Comparison of ENCODE assay signal across 8 cellular contexts in the genomic region with DNA sequence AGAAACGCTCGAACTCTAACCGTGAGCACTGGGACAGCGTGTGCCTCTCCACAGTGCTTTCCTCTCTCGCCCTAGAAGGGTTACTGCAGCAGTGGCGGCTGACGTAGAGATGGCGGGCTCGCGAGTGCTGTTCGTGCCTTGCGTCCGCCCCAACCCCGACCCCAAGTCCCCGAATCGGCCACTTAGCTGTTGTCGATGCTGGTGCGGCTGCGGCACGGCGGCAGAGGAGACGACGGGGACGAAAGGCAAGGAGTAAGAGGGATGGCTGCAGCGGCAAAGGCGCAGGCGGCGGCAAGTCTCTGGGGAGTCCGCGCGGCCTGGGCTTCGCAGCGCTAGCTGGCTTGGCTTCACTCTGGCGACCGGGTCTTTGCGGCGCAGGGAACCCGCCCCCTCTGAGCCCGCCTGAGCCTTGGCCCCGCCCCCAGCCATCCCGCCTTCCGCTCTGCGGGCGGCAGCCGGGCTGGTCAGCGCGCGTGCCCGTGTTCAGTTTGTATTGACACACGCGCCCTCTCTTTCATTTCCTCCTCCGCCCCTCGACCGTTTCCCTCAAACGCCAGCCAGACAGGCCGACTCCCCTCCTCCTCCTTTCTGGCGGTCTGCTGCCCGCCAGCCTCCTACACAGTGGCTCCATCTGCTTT. TPM values are rescaled to one million over a fixed set of nuclear protein-coding genes. Genes with fewer than 3 reads are reported as not detected.
A peak's percentile ranks its signal among the peaks of the same experiment; 100 is the strongest.
DNase-seq lines count a peak whose midpoint lies in the region; ATAC-seq and TF ChIP-seq lines count a peak whose summit lies in the region.

TSS of gene SPIN4 (minus strand) at position 354 of the 638 bp plus-strand sequence. CDS start 513 bp downstream, outside the sequence.

- H3K36me3 Mint-ChIP-seq in WTC11 = peaks cover 1% of the 10 kb centered on the region; the same call in 1 of the 2 replicates
- peaks cover 1% of the 10 kb centered on the region for H3K36me3 Mint-ChIP-seq in central memory CD8-positive, alpha-beta T cell (ENCODE audit: insufficient read depth)

- peaks cover 7% of the 10 kb centered on the region; the same call in 1 of the 2 replicates for H3K9me3 Mint-ChIP-seq in WTC11
- no peaks in the 10 kb centered on the region for H3K9me3 Mint-ChIP-seq in central memory CD8-positive, alpha-beta T cell

- DNase-seq in AG04449 (ENCODE audit: low read depth, low spot score) (peak; percentile 23), NCI-H2196 treated with DMSO at 0.1 percent for 48 hours (lab: John Stamatoyannopoulos, UW; ENCODE audit: unreplicated experiment) (peak; percentile 76), WTC11 (ENCODE audit: low spot score) (peak; percentile 83), iris pigment epithelial cell (ENCODE audit: low read depth) (peak; percentile 75)
- peak; percentile 22 for DNase-seq in central memory CD8-positive, alpha-beta T cell (ENCODE audit: low spot score in 2 of 2)
- DNase-seq in stimulated activated CD4-positive, alpha-beta T cell treated with anti-CD3 and anti-CD28 coated beads, Interleukin-12 subunit alpha, Interleukin-12 subunit beta, amount 100 ng/mL, for 24 hours (ENCODE audit: low read depth in 2 of 2) = peak; percentile 12 to 66

- POLR2A ChIA-PET in AG04449 (lab: Yijun Ruan, JAX) (interaction anchor here (0.6 kb wide), 1 partner anchor 83 kb away, joined by 3 read pairs; no protein-coding TSS in a partner anchor), WTC11 (lab: Charles Lee) (interaction anchor here (0.7 kb wide), 1 partner anchor 57 kb away, joined by 3 read pairs; no protein-coding TSS in a partner anchor)

- TF ChIP-seq CTCF in AG04449 (IDR thresholded peaks at IDR 0.05; ENCODE audit: insufficient read depth, low read length, missing control alignments) = no peak
- TF ChIP-seq CTCF in WTC11 (IDR thresholded peaks at IDR 0.05) = no peak

- H3K4me3 ChIP-seq in AG04449 (ENCODE audit: low read depth, low read length) = peak within 1 kb of the TSS; percentile 70

- peak within 1 kb of the TSS; percentile 90 for H3K4me3 Mint-ChIP-seq in WTC11
- peak within 1 kb of the TSS; percentile 83 for H3K4me3 Mint-ChIP-seq in central memory CD8-positive, alpha-beta T cell

- CTCF ChIA-PET in AG04449 (lab: Yijun Ruan, JAX) (no interaction called here), WTC11 (lab: Charles Lee) (no interaction called here)

- ATAC-seq in GM18868 (IDR thresholded peaks at IDR 0.05; ENCODE audit: unreplicated experiment) (peak; percentile 92), HG03103 (IDR thresholded peaks at IDR 0.05; ENCODE audit: low read depth, unreplicated experiment) (peak; percentile 90), WTC11 (peak; percentile 96)
- ATAC-seq in central memory CD8-positive, alpha-beta T cell (replicated peaks; ENCODE audit: extremely low read depth, poor library complexity, severe bottlenecking) = peak; percentile 78

- H3K27me3 Mint-ChIP-seq in WTC11 (ENCODE audit: low read depth) = no peaks in the 10 kb centered on the region
- H3K27me3 Mint-ChIP-seq in central memory CD8-positive, alpha-beta T cell = no peaks in the 10 kb centered on the region

- H3K4me1 Mint-ChIP-seq in WTC11 = peaks cover 31% of the 10 kb centered on the region
- H3K4me1 Mint-ChIP-seq in central memory CD8-positive, alpha-beta T cell = peaks cover 17% of the 10 kb centered on the region

- H3K27ac Mint-ChIP-seq in WTC11 = peak within 1 kb of the TSS; percentile 87
- H3K27ac Mint-ChIP-seq in central memory CD8-positive, alpha-beta T cell (ENCODE audit: low read depth) = peak within 1 kb of the TSS; percentile 59

TF ChIP-seq in WTC11, 78 proteins besides CTCF, POLR2A, EP300 and RAD21:
- TF ChIP-seq, protein P1, sequence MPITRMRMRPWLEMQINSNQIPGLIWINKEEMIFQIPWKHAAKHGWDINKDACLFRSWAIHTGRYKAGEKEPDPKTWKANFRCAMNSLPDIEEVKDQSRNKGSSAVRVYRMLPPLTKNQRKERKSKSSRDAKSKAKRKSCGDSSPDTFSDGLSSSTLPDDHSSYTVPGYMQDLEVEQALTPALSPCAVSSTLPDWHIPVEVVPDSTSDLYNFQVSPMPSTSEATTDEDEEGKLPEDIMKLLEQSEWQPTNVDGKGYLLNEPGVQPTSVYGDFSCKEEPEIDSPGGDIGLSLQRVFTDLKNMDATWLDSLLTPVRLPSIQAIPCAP (CRISPR knock-in tag; IDR thresholded peaks at IDR 0.05) = no peak
- TF ChIP-seq CDX4 (CRISPR knock-in tag; IDR thresholded peaks at IDR 0.05; ENCODE audit: borderline replicate concordance) (no peak), FOXK1 (CRISPR knock-in tag; IDR thresholded peaks at IDR 0.05) (0 out of 2 replicates have a peak, but pooled peaks have one; percentile 40), SP1 (CRISPR knock-in tag; conservative IDR thresholded peaks at IDR 0.05) (peak; percentile 30; the same call in 1 of the 2 replicates), ZBTB43 (CRISPR knock-in tag; IDR thresholded peaks at IDR 0.05) (0 out of 2 replicates have a peak, but pooled peaks have one; percentile 48), SMAD4 (CRISPR knock-in tag; IDR thresholded peaks at IDR 0.05) (no peak), MYBL2 (CRISPR knock-in tag; IDR thresholded peaks at IDR 0.05) (0 out of 2 replicates have a peak, but pooled peaks have one; percentile 15), ETV6 (CRISPR knock-in tag; IDR thresholded peaks at IDR 0.05) (0 out of 2 replicates have a peak, but pooled peaks have one; percentile 23), ATF1 (CRISPR knock-in tag; IDR thresholded peaks at IDR 0.05) (no peak)
- TF ChIP-seq, protein P2, sequence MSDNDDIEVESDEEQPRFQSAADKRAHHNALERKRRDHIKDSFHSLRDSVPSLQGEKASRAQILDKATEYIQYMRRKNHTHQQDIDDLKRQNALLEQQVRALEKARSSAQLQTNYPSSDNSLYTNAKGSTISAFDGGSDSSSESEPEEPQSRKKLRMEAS (CRISPR knock-in tag; IDR thresholded peaks at IDR 0.05) = 0 out of 2 replicates have a peak, but pooled peaks have one; percentile 46
- TF ChIP-seq, protein P3, sequence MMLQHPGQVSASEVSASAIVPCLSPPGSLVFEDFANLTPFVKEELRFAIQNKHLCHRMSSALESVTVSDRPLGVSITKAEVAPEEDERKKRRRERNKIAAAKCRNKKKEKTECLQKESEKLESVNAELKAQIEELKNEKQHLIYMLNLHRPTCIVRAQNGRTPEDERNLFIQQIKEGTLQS (CRISPR knock-in tag; conservative IDR thresholded peaks at IDR 0.05) = no peak
TF ChIP-seq in WTC11: peak in this region for 6.

RNA-seq across cellular contexts. Expression of gene SPIN4, which starts in this region (rescaled TPM):
- total RNA-seq in WTC11 (2021) = 11.6 to 12.4 TPM (median 11.9 TPM) in 3 replicates

Comparison
In these comparisons a context has a peak if more than half of its experiments do, and no peak if none do; other contexts are left out.
1. Peak in every context shown above with its lines: DNase-seq, ATAC-seq and H3K4me3 ChIP-seq.
2. DNase-seq: peak in every context shown above with its lines; median percentile 83 in WTC11; 76 in NCI-H2196 treated with DMSO at 0.1 percent for 48 hours; 75 in iris pigment epithelial cell; 39 in stimulated activated CD4-positive, alpha-beta T cell treated with anti-CD3 and anti-CD28 coated beads, Interleukin-12 subunit alpha, Interleukin-12 subunit beta, amount 100 ng/mL, for 24 hours; 23 in AG04449; 22 in central memory CD8-positive, alpha-beta T cell.